ENCODE assay signal across 24 cellular contexts in the genomic region with DNA sequence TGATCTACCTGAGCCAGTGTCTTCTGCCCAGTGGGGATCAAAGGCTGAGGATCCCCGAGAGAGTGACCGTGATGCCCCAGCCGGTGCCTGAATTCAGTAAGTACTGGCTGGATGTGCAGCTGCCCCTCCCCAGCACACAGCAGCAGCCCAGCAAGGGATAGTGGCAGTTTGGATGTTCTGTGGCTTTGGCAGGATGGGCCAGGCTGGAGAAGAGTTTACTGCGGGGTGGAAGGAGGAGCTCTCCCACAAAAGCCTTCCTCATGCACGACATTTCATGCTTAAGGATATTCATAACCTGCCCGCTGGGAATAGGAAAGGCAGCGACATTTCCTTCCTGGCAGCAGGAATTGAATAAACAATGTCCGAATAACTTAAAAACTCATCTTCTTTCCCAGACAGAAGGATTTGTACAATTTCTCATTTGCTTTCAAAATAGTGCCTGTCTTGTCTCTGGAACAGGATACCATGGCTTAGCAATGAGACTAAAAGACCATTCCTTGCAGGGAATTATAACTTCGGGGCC.
"Had no signal": no experiment of that assay in that cellular context is flagged by ENCODE, and none has a peak within 500 bp of the region (broad histone marks: within the 10 kb centered on the region; RNA-seq: fewer than 3 reads in every experiment).

No MANE protein-coding gene starts in this region.

- H3K9me3 Mint-ChIP-seq: natural killer cell; neural progenitor cell; stimulated activated effector memory CD8-positive, alpha-beta T cell treated with anti-CD3 and anti-CD28 coated beads, Interleukin-12 subunit alpha, Interleukin-12 subunit beta, amount 100 ng/mL, for 72 hours had no signal

- H3K36me3 ChIP-seq: gastrocnemius medialis, heart left ventricle, lower lobe of right lung, neural progenitor cell, prostate gland, right atrium auricular region, sigmoid colon, thoracic aorta, tibial nerve, upper lobe of left lung, uterus had no signal

- H3K4me1 Mint-ChIP-seq: natural killer cell; stimulated activated effector memory CD8-positive, alpha-beta T cell treated with anti-CD3 and anti-CD28 coated beads, Interleukin-12 subunit alpha, Interleukin-12 subunit beta, amount 100 ng/mL, for 72 hours had no signal

- ATAC-seq: esophagus mucosa; gastrocnemius medialis; left ventricle myocardium superior; natural killer cell; stimulated activated naive CD8-positive, alpha-beta T cell treated with anti-CD3 and anti-CD28 coated beads, Interleukin-15, Interleukin-2, amounts not matched to agents 100 U/mL and 50 U/mL, for 24 hours had no signal

- H3K27ac ChIP-seq: dorsolateral prefrontal cortex, epithelial cell of prostate, gastrocnemius medialis, lower lobe of right lung, neural progenitor cell, prostate gland, right atrium auricular region, sigmoid colon, thoracic aorta, tibial nerve, upper lobe of left lung, uterus had no signal

- H3K27ac Mint-ChIP-seq: natural killer cell; neural progenitor cell; stimulated activated effector memory CD8-positive, alpha-beta T cell treated with anti-CD3 and anti-CD28 coated beads, Interleukin-12 subunit alpha, Interleukin-12 subunit beta, amount 100 ng/mL, for 72 hours had no signal

- DNase-seq: dorsolateral prefrontal cortex; effector CD4-positive, alpha-beta T cell; foreskin fibroblast; gastrocnemius medialis; heart left ventricle; hippocampal formation; left ventricle myocardium superior; lower lobe of right lung; natural killer cell; sigmoid colon; stimulated activated CD4-positive, alpha-beta T cell treated with anti-CD3 and anti-CD28 coated beads, Interleukin-2, amount 100 ng/mL, for 24 hours; stimulated activated CD4-positive, alpha-beta T cell treated with anti-CD3 and anti-CD28 coated beads, Interleukin-4, amount 100 ng/mL, for 24 hours; stimulated activated naive CD8-positive, alpha-beta T cell treated with anti-CD3 and anti-CD28 coated beads, Interleukin-15, Interleukin-2, amounts not matched to agents 100 U/mL and 50 U/mL, for 24 hours; substantia nigra; upper lobe of left lung; uterus had no signal

- H3K9me3 ChIP-seq: gastrocnemius medialis, heart left ventricle, lower lobe of right lung, prostate gland, right atrium auricular region, sigmoid colon, thoracic aorta, tibial nerve, upper lobe of left lung, uterus had no signal

- H3K4me3 ChIP-seq: dorsolateral prefrontal cortex, gastrocnemius medialis, heart left ventricle, lower lobe of right lung, neural progenitor cell, prostate gland, right atrium auricular region, sigmoid colon, thoracic aorta, tibial nerve, upper lobe of left lung, uterus had no signal

- H3K36me3 Mint-ChIP-seq: natural killer cell; neural progenitor cell; stimulated activated effector memory CD8-positive, alpha-beta T cell treated with anti-CD3 and anti-CD28 coated beads, Interleukin-12 subunit alpha, Interleukin-12 subunit beta, amount 100 ng/mL, for 72 hours had no signal

- H3K4me3 Mint-ChIP-seq: natural killer cell; neural progenitor cell; stimulated activated effector memory CD8-positive, alpha-beta T cell treated with anti-CD3 and anti-CD28 coated beads, Interleukin-12 subunit alpha, Interleukin-12 subunit beta, amount 100 ng/mL, for 72 hours had no signal

- H3K4me1 ChIP-seq: gastrocnemius medialis, lower lobe of right lung, prostate gland, right atrium auricular region, sigmoid colon, tibial nerve, upper lobe of left lung, uterus had no signal

- H3K27me3 ChIP-seq: dorsolateral prefrontal cortex, neural progenitor cell, right atrium auricular region, sigmoid colon, upper lobe of left lung, uterus had no signal
